In genomic region chr12:54879132-54879531, GRCh38 we compare ENCODE assay signal across 21 cellular contexts. TPM values are rescaled to one million over a fixed set of nuclear protein-coding genes. Genes with fewer than 3 reads are reported as not detected.
DNase-seq lines count a peak whose midpoint lies in the region; ATAC-seq and TF ChIP-seq lines count a peak whose summit lies in the region.
"Had no signal": no experiment of that assay in that cellular context is flagged by ENCODE, and none has a peak within 500 bp of the region (broad histone marks: within the 10 kb centered on the region; RNA-seq: fewer than 3 reads in every experiment).

No MANE protein-coding gene starts in this region.

- H3K36me3 ChIP-seq in HEK293 (ENCODE audit: control insufficient read depth in 2 of 2, insufficient read depth in 1 of 2, low read length in 2 of 2) (no peaks in the 10 kb centered on the region), SK-N-MC (ENCODE audit: insufficient read depth, low read length) (no peaks in the 10 kb centered on the region), trophoblast cell (ENCODE audit: control insufficient read depth in 1 of 2, insufficient read depth in 2 of 2, low read length in 2 of 2) (no peaks in the 10 kb centered on the region), GM23338 (ENCODE audit: insufficient read depth) (no peaks in the 10 kb centered on the region)
- H3K36me3 ChIP-seq: heart right ventricle had no signal

- H4K20me1 ChIP-seq in GM23338 (replicated peaks; ENCODE audit: insufficient read depth): no peaks in the 10 kb centered on the region

- H3K9me3 ChIP-seq in HEK293 (ENCODE audit: control insufficient read depth, insufficient read depth, low read depth, low read length): no peaks in the 10 kb centered on the region
- no peaks in the 10 kb centered on the region for H3K9me3 ChIP-seq in SK-N-MC (ENCODE audit: low read depth, low read length)
- no peaks in the 10 kb centered on the region for H3K9me3 ChIP-seq in trophoblast cell (ENCODE audit: insufficient read depth, low read depth, low read length)

- no peak overlapping the region for H3K14ac ChIP-seq in trophoblast cell (ENCODE audit: low read length)

- H2BK5ac ChIP-seq in trophoblast cell (ENCODE audit: low read depth, low read length, poor library complexity): no peak overlapping the region

- H3K9me3 Mint-ChIP-seq in activated CD4-positive, alpha-beta T cell treated with anti-CD3 and anti-CD28 coated beads, Interleukin-2, amount 10 ng/mL, durations not matched to agents 7 days and 5 days: no peaks in the 10 kb centered on the region
- H3K9me3 Mint-ChIP-seq in HFFc6 (no peaks in the 10 kb centered on the region), GM23338 (no peaks in the 10 kb centered on the region)
- H3K9me3 Mint-ChIP-seq: endodermal cell had no signal

- H3K27me3 Mint-ChIP-seq in activated CD4-positive, alpha-beta T cell treated with anti-CD3 and anti-CD28 coated beads, Interleukin-2, amount 10 ng/mL, durations not matched to agents 7 days and 5 days: peaks cover 20% of the 10 kb centered on the region
- H3K27me3 Mint-ChIP-seq in HFFc6 (ENCODE audit: insufficient read depth): no peaks in the 10 kb centered on the region; the same call in 1 of the 2 replicates
- H3K27me3 Mint-ChIP-seq in GM23338 (ENCODE audit: insufficient read depth, low read depth, poor library complexity): no peaks in the 10 kb centered on the region

- H3F3A ChIP-seq in GM23338 (replicated peaks; ENCODE audit: low read depth): no peaks in the 10 kb centered on the region

- H3K9ac ChIP-seq in SK-N-MC (ENCODE audit: insufficient read length) (no peak overlapping the region), trophoblast cell (ENCODE audit: low read length) (no peak overlapping the region)

- CTCF ChIA-PET in activated CD4-positive, alpha-beta T cell treated with anti-CD3 and anti-CD28 coated beads, Interleukin-2, amount 10 ng/mL, durations not matched to agents 7 days and 5 days (lab: Charles Lee): interaction anchor here (0.5 kb wide), 1 partner anchor 436 kb away, joined by 3 read pairs; no protein-coding TSS in a partner anchor
- CTCF ChIA-PET in HEK293 (lab: Yijun Ruan, JAX): interaction anchor here (1.1 to 1.4 kb wide), 2 partner anchors 221 to 299 kb away, joined by 3 read pairs; no protein-coding TSS in a partner anchor

- no peak overlapping the region for H4K91ac ChIP-seq in trophoblast cell (ENCODE audit: low read depth, low read length)

- H3K4me3 ChIP-seq in HEK293 (ENCODE audit: low read depth, low read length) (no peak overlapping the region), SK-N-MC (no peak overlapping the region), foreskin fibroblast (ENCODE audit: low read depth in 1 of 2, low read length in 2 of 2) (no peak overlapping the region), trophoblast cell (ENCODE audit: low read depth, low read length) (no peak overlapping the region), GM23338 (no peak overlapping the region)
- H3K4me3 ChIP-seq: heart right ventricle had no signal

- H3K4me1 Mint-ChIP-seq in activated CD4-positive, alpha-beta T cell treated with anti-CD3 and anti-CD28 coated beads, Interleukin-2, amount 10 ng/mL, durations not matched to agents 7 days and 5 days: no peaks in the 10 kb centered on the region
- H3K4me1 Mint-ChIP-seq in HFFc6 (ENCODE audit: low read depth) (no peaks in the 10 kb centered on the region), GM23338 (no peaks in the 10 kb centered on the region)
- H3K4me1 Mint-ChIP-seq: endodermal cell, T-helper 17 cell had no signal

- H3K18ac ChIP-seq in trophoblast cell (ENCODE audit: low read length): no peak overlapping the region

- H3K79me2 ChIP-seq in trophoblast cell (ENCODE audit: control insufficient read depth, insufficient read depth, low read length, poor library complexity) (no peaks in the 10 kb centered on the region), GM23338 (replicated peaks; ENCODE audit: insufficient read depth) (no peaks in the 10 kb centered on the region)

- H2BK120ac ChIP-seq in trophoblast cell (ENCODE audit: insufficient read depth, low read length, poor library complexity): no peak overlapping the region

- WGBS in trophoblast cell (ENCODE audit: extremely low coverage, insufficient coverage, insufficient read length): no CpG with 5 or more reads among the region's 3 CpGs

- H4K12ac ChIP-seq in trophoblast cell (ENCODE audit: low read depth, low read length): no peak overlapping the region

- H3K36me3 Mint-ChIP-seq in activated CD4-positive, alpha-beta T cell treated with anti-CD3 and anti-CD28 coated beads, Interleukin-2, amount 10 ng/mL, durations not matched to agents 7 days and 5 days (ENCODE audit: low read depth): no peaks in the 10 kb centered on the region
- H3K36me3 Mint-ChIP-seq in HFFc6 (ENCODE audit: low read depth) (no peaks in the 10 kb centered on the region), GM23338 (ENCODE audit: low read depth) (no peaks in the 10 kb centered on the region)

- no peak overlapping the region for H3K27ac ChIP-seq in HEK293 (ENCODE audit: extremely low read depth, low read depth, low read length)
- peak overlapping the region; percentile 73 for H3K27ac ChIP-seq in SK-N-MC
- H3K27ac ChIP-seq in trophoblast cell (ENCODE audit: low read depth, low read length): no peak overlapping the region
- H3K27ac ChIP-seq in GM23338 (ENCODE audit: low read depth): no peak overlapping the region
- H3K27ac ChIP-seq: heart right ventricle, RWPE1 had no signal

- H3K27me3 ChIP-seq in trophoblast cell (ENCODE audit: insufficient read depth, low read length) (no peaks in the 10 kb centered on the region), GM23338 (ENCODE audit: insufficient read depth) (no peaks in the 10 kb centered on the region)
- H3K27me3 ChIP-seq: heart right ventricle had no signal

- H2AFZ ChIP-seq in trophoblast cell (ENCODE audit: insufficient read depth, low read length, poor library complexity): no peak overlapping the region
- H2AFZ ChIP-seq in GM23338: no peak overlapping the region

- H2AK5ac ChIP-seq in trophoblast cell (ENCODE audit: low read length): no peak overlapping the region

- H3K4me1 ChIP-seq in HEK293 (ENCODE audit: control insufficient read depth, insufficient read depth, low read length) (no peaks in the 10 kb centered on the region), trophoblast cell (ENCODE audit: control insufficient read depth in 1 of 2, insufficient read depth in 2 of 2, low read length in 2 of 2) (no peaks in the 10 kb centered on the region), GM23338 (ENCODE audit: insufficient read depth) (no peaks in the 10 kb centered on the region)
- H3K4me1 ChIP-seq: heart right ventricle had no signal

- no peak overlapping the region for H2BK12ac ChIP-seq in trophoblast cell (ENCODE audit: low read length)

- TF ChIP-seq CTCF in HEK293 (tag by site-specific recombination; IDR thresholded peaks at IDR 0.05): no peak
- no peak for TF ChIP-seq CTCF in foreskin fibroblast (IDR thresholded peaks at IDR 0.05; ENCODE audit: low read depth, low read length)
- no peak for TF ChIP-seq CTCF in HFFc6 (IDR thresholded peaks at IDR 0.05)
- TF ChIP-seq CTCF in GM23338 (conservative IDR thresholded peaks at IDR 0.05; ENCODE audit: low read depth in 2 of 2): no peak

- no peaks in the 10 kb centered on the region for H3K79me1 ChIP-seq in trophoblast cell (ENCODE audit: low read length)

- no peak overlapping the region for H3K4me3 Mint-ChIP-seq in activated CD4-positive, alpha-beta T cell treated with anti-CD3 and anti-CD28 coated beads, Interleukin-2, amount 10 ng/mL, durations not matched to agents 7 days and 5 days
- no peak overlapping the region for H3K4me3 Mint-ChIP-seq in HFFc6
- H3K4me3 Mint-ChIP-seq in GM23338: no peak overlapping the region
- H3K4me3 Mint-ChIP-seq: endodermal cell, T-helper 17 cell had no signal

- POLR2A ChIA-PET in activated CD4-positive, alpha-beta T cell treated with anti-CD3 and anti-CD28 coated beads, Interleukin-2, amount 10 ng/mL, durations not matched to agents 7 days and 5 days (lab: Charles Lee): no interaction called here
- POLR2A ChIA-PET in HEK293 (lab: Yijun Ruan, JAX): no interaction called here

- H3K4ac ChIP-seq in trophoblast cell (ENCODE audit: low read depth, low read length): no peak overlapping the region

- no peak overlapping the region for H3K23ac ChIP-seq in trophoblast cell (ENCODE audit: low read length)

- H4K8ac ChIP-seq in trophoblast cell (ENCODE audit: low read depth, low read length): no peak overlapping the region

- H3K4me2 ChIP-seq in trophoblast cell (ENCODE audit: low read length) (no peak overlapping the region), GM23338 (no peak overlapping the region)

- no peak for ATAC-seq in GM23338
- ATAC-seq: heart right ventricle, left colon, T-helper 17 cell had no signal

- no peaks in the 10 kb centered on the region for H3K9me2 ChIP-seq in GM23338 (ENCODE audit: insufficient read depth)

- no peak overlapping the region for H3K27ac Mint-ChIP-seq in activated CD4-positive, alpha-beta T cell treated with anti-CD3 and anti-CD28 coated beads, Interleukin-2, amount 10 ng/mL, durations not matched to agents 7 days and 5 days
- H3K27ac Mint-ChIP-seq in HFFc6 (no peak overlapping the region), GM23338 (no peak overlapping the region)
- H3K27ac Mint-ChIP-seq: endodermal cell, T-helper 17 cell had no signal

- DNase-seq in activated CD4-positive, alpha-beta T cell treated with anti-CD3 and anti-CD28 coated beads for 48 hours: peak; percentile 22
- no peak for DNase-seq in activated CD4-positive, alpha-beta T cell treated with anti-CD3 and anti-CD28 coated beads, Interleukin-2, amount 10 ng/mL, durations not matched to agents 7 days and 5 days
- peak; percentile 28 for DNase-seq in SK-N-MC (ENCODE audit: low read depth, low spot score)
- peak; percentile 18 to 76 for DNase-seq in foreskin fibroblast
- DNase-seq in trophoblast cell: no peak
- DNase-seq in HFFc6: no peak
- no peak for DNase-seq in GM23338 (ENCODE audit: low spot score)
- DNase-seq: activated CD4-positive, alpha-beta T cell treated with anti-CD3 and anti-CD28 coated beads for 4 hours; activated gamma-delta T cell treated with Interleukin-2 at 50 U/mL for 16 hours; endodermal cell; heart right ventricle; left colon; NCI-H1105; NCI-H446; posterior cingulate gyrus; stimulated activated CD4-positive, alpha-beta T cell treated with anti-CD3 and anti-CD28 coated beads, Interleukin-15, amount 100 ng/mL, for 24 hours; T-helper 17 cell had no signal

TF ChIP-seq in HEK293, 187 proteins besides CTCF, POLR2A, EP300 and RAD21 (continues in another document):
- TF ChIP-seq ZNF747 (tag by site-specific recombination; IDR thresholded peaks at IDR 0.05) (no peak), ZNF473 (tag by site-specific recombination; IDR thresholded peaks at IDR 0.05) (no peak)

TF ChIP-seq in GM23338, 12 proteins besides CTCF, POLR2A, EP300 and RAD21 (continues in another document):
- TF ChIP-seq ZNF114 (CRISPR knock-in tag; IDR thresholded peaks at IDR 0.05): no peak
- TF ChIP-seq CREB1 (CRISPR knock-in tag; IDR thresholded peaks at IDR 0.05; ENCODE audit: low read depth): no peak
- no peak for TF ChIP-seq EZH2phosphoT487 (IDR thresholded peaks at IDR 0.05; ENCODE audit: unreplicated experiment)

RNA-seq across cellular contexts. Expression of gene MUCL1, which starts 24.8 kb away (rescaled TPM):
- not detected for total RNA-seq in activated CD4-positive, alpha-beta T cell treated with anti-CD3 and anti-CD28 coated beads, Interleukin-2, amount 10 ng/mL, durations not matched to agents 7 days and 5 days
- 9.5 and 9.7 TPM in 2 replicates for polyA plus RNA-seq in trophoblast cell (2013)
- total RNA-seq in HFFc6 (2021; fragmentation: NEBNext Ultra II Directional; extraction: Animal tissue kit (Norgen Biotek cat#: 25700)): not detected
- total RNA-seq in GM23338 (2014; rRNA removed; shearing (Covaris generic)): not detected in 2 replicates
- polyA plus RNA-seq in GM23338 (2016; fragmentation: Nextera tagmentation; extraction: Ambion mirVana): not detected in 2 replicates
- total RNA-seq: cardiac septum, endodermal cell, heart right ventricle, left colon, T-helper 17 cell had no signal
- polyA plus RNA-seq: AG04450, heart right ventricle had no signal

Comparison
In these comparisons a context has a peak if more than half of its experiments do, and no peak if none do; other contexts are left out.
1. DNase-seq: peak in activated CD4-positive, alpha-beta T cell treated with anti-CD3 and anti-CD28 coated beads for 48 hours (single experiment), SK-N-MC (single experiment) and foreskin fibroblast (2 of 2); none in activated CD4-positive, alpha-beta T cell treated with anti-CD3 and anti-CD28 coated beads, Interleukin-2, amount 10 ng/mL, durations not matched to agents 7 days and 5 days (single experiment), trophoblast cell (0 of 2), HFFc6 (single experiment) and GM23338 (single experiment).